In genomic region chrX:20143539-20143938, GRCh38 we compare ENCODE assay signal across 34 cellular contexts. TPM values are rescaled to one million over a fixed set of nuclear protein-coding genes. Genes with fewer than 3 reads are reported as not detected.
DNase-seq lines count a peak whose midpoint lies in the region; ATAC-seq, FAIRE-seq and TF ChIP-seq lines count a peak whose summit lies in the region.
"Had no signal": no experiment of that assay in that cellular context is flagged by ENCODE, and none has a peak within 500 bp of the region (broad histone marks: within the 10 kb centered on the region; RNA-seq: fewer than 3 reads in every experiment).

No MANE protein-coding gene starts in this region.

- TF ChIP-seq CTCF in NB4 (IDR thresholded peaks at IDR 0.05; ENCODE audit: low read depth, low read length) = peak; percentile 6
- TF ChIP-seq CTCF in K562 (IDR thresholded peaks at IDR 0.05 in 2 of 3, conservative IDR thresholded peaks at IDR 0.05 in 1 of 3; ENCODE audit: insufficient read depth in 2 of 3, low read depth in 1 of 3, low read length in 3 of 3) = no peak
- TF ChIP-seq CTCF in testis (IDR thresholded peaks at IDR 0.05) = no peak

- H3K27me3 ChIP-seq in K562 (ENCODE audit: control insufficient read depth in 2 of 2, insufficient read depth in 2 of 2, low read length in 2 of 2) (no peaks in the 10 kb centered on the region), testis (no peaks in the 10 kb centered on the region)
- H3K27me3 ChIP-seq: tibial artery had no signal

- peaks cover 4 to 19% of the 10 kb centered on the region in 2 experiments; a peak in 4 of 5 replicates for H3K4me1 ChIP-seq in K562 (replicated peaks in 1 of 2; ENCODE audit: control insufficient read depth in 2 of 2, insufficient read depth in 2 of 2, low read length in 2 of 2)
- no peaks in the 10 kb centered on the region for H3K4me1 ChIP-seq in testis

- in situ Hi-C loops in K562 (cut with MboI) = no loop called here

- intact Hi-C loops in K562 (cut with micrococcal nuclease) = loop anchor here (10.0 kb wide), 1 partner anchor 291 kb away; no protein-coding TSS in a partner anchor
- intact Hi-C loops in testis (cut with DNase I; ENCODE audit: low total_unique reads) = loop anchor here (5.0 kb wide), 1 partner anchor 124 kb away; the partner anchor contains the start of gene RPS6KA3

- H3K4me3 ChIP-seq in NB4 (ENCODE audit: low read depth, low read length) = no peak overlapping the region
- H3K4me3 ChIP-seq in K562 = no peak overlapping the region
- H3K4me3 ChIP-seq in testis = no peak overlapping the region
- H3K4me3 ChIP-seq: heart left ventricle, lower lobe of right lung, tibial artery had no signal

- no peak for TF ChIP-seq RAD21 in K562 (CRISPR knock-in tag; conservative IDR thresholded peaks at IDR 0.05 in 1 of 2, IDR thresholded peaks at IDR 0.05 in 1 of 2)

- POLR2A ChIA-PET in K562 (lab: Yijun Ruan, JAX) = interaction anchor here (1.2 kb wide), 2 partner anchors 16 to 29 kb away, joined by 3 read pairs; no protein-coding TSS in a partner anchor

- H3K9me1 ChIP-seq in K562 (ENCODE audit: control insufficient read depth, insufficient read depth, low read length) = no peaks in the 10 kb centered on the region

- H3K36me3 ChIP-seq in K562 (ENCODE audit: control insufficient read depth, insufficient read depth, low read length) (peaks cover 20% of the 10 kb centered on the region), testis (ENCODE audit: low read depth, missing control alignments) (no peaks in the 10 kb centered on the region)
- H3K36me3 ChIP-seq: tibial artery had no signal

- H3K9me3 Mint-ChIP-seq in activated T-cell treated with anti-CD3 and anti-CD28 coated beads, Interleukin-2, amount 50 U/mL, for 24 hours = no peaks in the 10 kb centered on the region
- H3K9me3 Mint-ChIP-seq in activated T-cell treated with anti-CD3 and anti-CD28 coated beads, Interleukin-2, amount 50 U/mL, for 4 hours = no peaks in the 10 kb centered on the region
- H3K9me3 Mint-ChIP-seq: activated naive CD8-positive, alpha-beta T cell treated with anti-CD3 and anti-CD28 coated beads, Interleukin-2, amount 10 ng/mL, durations not matched to agents 7 days and 5 days; CD4-positive, alpha-beta T cell; effector memory CD8-positive, alpha-beta T cell; HFFc6; stimulated activated naive CD8-positive, alpha-beta T cell treated with anti-CD3 and anti-CD28 coated beads, Interleukin-15, amount 100 ng/mL, for 72 hours; T-helper 2 cell treated with Interferon-gamma antibody and Interleukin-4, amounts not matched to agents 5 μg/mL and 100 μg/mL, for 36 hours had no signal

- 0 out of 4 replicates have a peak overlapping the region, but pooled peaks of 1 of the 2 experiments have one; percentile 62 for H3K9ac ChIP-seq in K562 (ENCODE audit: insufficient read depth in 1 of 2, low read depth in 2 of 2, low read length in 2 of 2)

- no peak for ATAC-seq in activated T-cell treated with anti-CD3 and anti-CD28 coated beads, Interleukin-2, amount 50 U/mL, for 4 hours
- no peak for ATAC-seq in K562
- ATAC-seq: activated CD8-positive, alpha-beta memory T cell treated with anti-CD3 and anti-CD28 coated beads, Interleukin-2, amount 10 ng/mL, durations not matched to agents 7 days and 5 days; effector memory CD8-positive, alpha-beta T cell; esophagus mucosa; heart left ventricle; lower lobe of right lung; stimulated activated naive CD8-positive, alpha-beta T cell treated with anti-CD3 and anti-CD28 coated beads, Interleukin-15, amount 100 ng/mL, for 72 hours had no signal

- H3K4me1 Mint-ChIP-seq in activated T-cell treated with anti-CD3 and anti-CD28 coated beads, Interleukin-2, amount 50 U/mL, for 24 hours (ENCODE audit: low read depth) = peaks cover 47% of the 10 kb centered on the region
- H3K4me1 Mint-ChIP-seq in activated T-cell treated with anti-CD3 and anti-CD28 coated beads, Interleukin-2, amount 50 U/mL, for 4 hours (ENCODE audit: low read depth) = peaks cover 29% of the 10 kb centered on the region

- H3K36me3 Mint-ChIP-seq in activated T-cell treated with anti-CD3 and anti-CD28 coated beads, Interleukin-2, amount 50 U/mL, for 24 hours (ENCODE audit: low read depth) = peaks cover 32% of the 10 kb centered on the region
- peaks cover 9% of the 10 kb centered on the region for H3K36me3 Mint-ChIP-seq in activated T-cell treated with anti-CD3 and anti-CD28 coated beads, Interleukin-2, amount 50 U/mL, for 4 hours (ENCODE audit: insufficient read depth)

- H3K27me3 Mint-ChIP-seq in activated T-cell treated with anti-CD3 and anti-CD28 coated beads, Interleukin-2, amount 50 U/mL, for 24 hours = peaks cover 11% of the 10 kb centered on the region
- H3K27me3 Mint-ChIP-seq in activated T-cell treated with anti-CD3 and anti-CD28 coated beads, Interleukin-2, amount 50 U/mL, for 4 hours (ENCODE audit: low read depth) = no peaks in the 10 kb centered on the region
- H3K27me3 Mint-ChIP-seq: activated CD8-positive, alpha-beta memory T cell treated with anti-CD3 and anti-CD28 coated beads, Interleukin-2, amount 10 ng/mL, durations not matched to agents 7 days and 5 days; activated naive CD8-positive, alpha-beta T cell treated with anti-CD3 and anti-CD28 coated beads, Interleukin-2, amount 10 ng/mL, durations not matched to agents 7 days and 5 days; CD4-positive, alpha-beta T cell; effector memory CD8-positive, alpha-beta T cell; stimulated activated naive CD8-positive, alpha-beta T cell treated with anti-CD3 and anti-CD28 coated beads, Interleukin-15, amount 100 ng/mL, for 72 hours had no signal

- peak overlapping the region; percentile 78 for H2AFZ ChIP-seq in K562 (ENCODE audit: low read depth, low read length)

- peaks cover 11% of the 10 kb centered on the region; the same call in 1 of the 2 replicates for H4K20me1 ChIP-seq in K562 (replicated peaks; ENCODE audit: control insufficient read depth, insufficient read depth, low read length)

- no peak overlapping the region for H3K4me3 Mint-ChIP-seq in activated T-cell treated with anti-CD3 and anti-CD28 coated beads, Interleukin-2, amount 50 U/mL, for 24 hours
- H3K4me3 Mint-ChIP-seq in activated T-cell treated with anti-CD3 and anti-CD28 coated beads, Interleukin-2, amount 50 U/mL, for 4 hours = no peak overlapping the region

- H3K27ac ChIP-seq in K562 (ENCODE audit: extremely low read depth, low read depth, low read length) (peak overlapping the region; percentile 89; the same call in 1 of the 3 replicates), testis (no peak overlapping the region)
- H3K27ac ChIP-seq: RWPE1, VCaP had no signal

- CTCF ChIA-PET in K562 (lab: Yijun Ruan, JAX; ENCODE audit: low intra/inter-chr PET ratio) = no interaction called here

- no peak for FAIRE-seq in K562 (lab: Jason Lieb, UNC)

- H3K9me3 ChIP-seq in K562 (replicated peaks; ENCODE audit: control insufficient read depth, insufficient read depth, low read depth, low read length) (no peaks in the 10 kb centered on the region), testis (no peaks in the 10 kb centered on the region)
- H3K9me3 ChIP-seq: heart left ventricle, lower lobe of right lung, tibial artery had no signal

- TF ChIP-seq POLR2A in NB4 (IDR thresholded peaks at IDR 0.05; ENCODE audit: extremely low read depth, insufficient read length) (no peak), K562 (conservative IDR thresholded peaks at IDR 0.05) (no peak), testis (IDR thresholded peaks at IDR 0.05) (no peak)

- peak overlapping the region; percentile 83; the same call in 1 of the 2 replicates for H3K4me2 ChIP-seq in K562 (ENCODE audit: insufficient read depth, low read length)

- WGBS in K562 (ENCODE audit: insufficient coverage, low coverage, missing lambda C conversion rate) = 75% methylated on average over 2 of the region's 2 CpGs
- 64 to 67% methylated on average over 2 of the region's 2 CpGs for WGBS in testis, 2 donors

- H3K27ac Mint-ChIP-seq in activated T-cell treated with anti-CD3 and anti-CD28 coated beads, Interleukin-2, amount 50 U/mL, for 24 hours = peak overlapping the region; percentile 40
- H3K27ac Mint-ChIP-seq: effector memory CD8-positive, alpha-beta T cell; nephron progenitor cell had no signal

- DNase-seq in DMS53 (lab: John Stamatoyannopoulos, UW) (peak; percentile 17), DMS53 treated with DMSO at 0.1 percent for 48 hours (lab: John Stamatoyannopoulos, UW; ENCODE audit: unreplicated experiment) (no peak), NB4 (ENCODE audit: low read depth) (peak; percentile 56), K562 (ENCODE audit: extremely low read depth in 1 of 4, low spot score in 3 of 4) (no peak), HT-29 (ENCODE audit: low spot score) (no peak), testis (no peak)
- DNase-seq in activated T-cell treated with anti-CD3 and anti-CD28 coated beads, Interleukin-2, amount 50 U/mL, for 24 hours = no peak
- no peak for DNase-seq in activated T-cell treated with anti-CD3 and anti-CD28 coated beads, Interleukin-2, amount 50 U/mL, for 4 hours
- DNase-seq: 8988T; activated CD8-positive, alpha-beta memory T cell treated with anti-CD3 and anti-CD28 coated beads, Interleukin-2, amount 10 ng/mL, durations not matched to agents 7 days and 5 days; activated naive CD8-positive, alpha-beta T cell treated with anti-CD3 and anti-CD28 coated beads, Interleukin-2, amount 10 ng/mL, durations not matched to agents 7 days and 5 days; caudate nucleus; CD4-positive, alpha-beta T cell; cortex of kidney; DMS153; effector memory CD8-positive, alpha-beta T cell; foreskin fibroblast; GOT3; heart left ventricle; HFFc6; Kasumi-1; kidney glomerular epithelial cell; lower lobe of right lung; NCI-H2081 treated with DMSO at 0.1 percent for 48 hours; NCI-H510A; nephron progenitor cell; stimulated activated naive CD8-positive, alpha-beta T cell treated with anti-CD3 and anti-CD28 coated beads, Interleukin-15, amount 100 ng/mL, for 72 hours; tibial artery had no signal

- TF ChIP-seq EP300 in K562 (IDR thresholded peaks at IDR 0.05; ENCODE audit: low read length) = no peak

- peaks cover 40% of the 10 kb centered on the region for H3K79me2 ChIP-seq in K562 (ENCODE audit: control insufficient read depth, insufficient read depth, low read length)

- BruUV-seq in K562 (replicated peaks; lab: Mats Ljungman, UMichigan) = no TSS peak

RNA-seq across cellular contexts. Expression of gene EIF1AX, which starts 1.9 kb away (rescaled TPM):
- 100 to 1,000 TPM; 209 to 326 (median 210) TPM for total RNA-seq in activated T-cell treated with anti-CD3 and anti-CD28 coated beads, Interleukin-2, amount 50 U/mL, for 4 hours
- total RNA-seq in K562 (2011; cell fraction: chromatin; rRNA removed; ENCODE audit: low replicate concordance) = 6.3 and 22.1 TPM in 2 replicates
- total RNA-seq in K562 (2011; cell fraction: nucleolus; rRNA removed) = 4.8 and 5.1 TPM in 2 replicates
- 13.7 and 29.4 TPM in 2 replicates for total RNA-seq in K562 (2011; cell fraction: nucleoplasm; rRNA removed)
- total RNA-seq in K562 (2014; rRNA removed) (61.1 and 62.5 TPM in 2 replicates), K562 (2014; rRNA removed; fragmentation: Illumina TruSeq; extraction: Trizol) (103 and 132 TPM in 2 replicates), K562 (2015; rRNA removed; fragmentation: Illumina TruSeq; extraction: Trizol) (69.7 and 73.5 TPM in 2 replicates), K562 (2021) (178 and 180 TPM in 2 replicates), testis (10 to 100 TPM; 26.9 to 27.6 TPM)
- polyA plus RNA-seq in K562 (2011; rRNA removed) (77.5 and 129 TPM in 2 replicates), K562 (2014; fragmentation: Illumina TruSeq; extraction: Trizol) (76.1 and 85.8 TPM in 2 replicates), K562 (2014; fragmentation: Nextera tagmentation; extraction: Ambion mirVana) (10 to 100 TPM; 54.2 to 56.4 TPM), K562 (2014; rRNA removed) (67.2 and 69.1 TPM in 2 replicates), testis (ENCODE audit: insufficient read depth, low read depth, low replicate concordance) (53.1 TPM)
- polyA plus RNA-seq in K562 (2011; cell fraction: cytosol; rRNA removed) = 7.7 and 19.4 TPM in 2 replicates
- polyA plus RNA-seq in K562 (2011; cell fraction: nucleus; rRNA removed) = 9.0 and 12.6 TPM in 2 replicates
- 69.2 and 125 TPM in 2 replicates for polyA plus RNA-seq in K562 (2012)
- 84.7 and 114 TPM in 2 replicates for polyA minus RNA-seq in K562 (2011; rRNA and poly(A)+ RNA removed)
- 71.8 and 79.8 TPM in 2 replicates for polyA minus RNA-seq in K562 (2011; cell fraction: cytosol; rRNA and poly(A)+ RNA removed)
- polyA minus RNA-seq in K562 (2011; cell fraction: nucleus; rRNA and poly(A)+ RNA removed) = 10.9 and 15.4 TPM in 2 replicates
- 45.2 and 45.8 TPM in 2 replicates for total RNA-seq in HT-29 (2014; rRNA removed; shearing (Covaris generic))

RNA-seq across cellular contexts. Expression of gene MAP7D2, which starts 26.8 kb away (rescaled TPM):
- total RNA-seq in activated T-cell treated with anti-CD3 and anti-CD28 coated beads, Interleukin-2, amount 50 U/mL, for 4 hours = 1 to 10 TPM in 1 of 3 donors, under 1 TPM in 2; 0.57 to 2.0 (median 0.66) TPM
- 0.11 TPM in 1 of 2 replicates, not detected in the other for total RNA-seq in K562 (2011; cell fraction: chromatin; rRNA removed; ENCODE audit: low replicate concordance)
- total RNA-seq in K562 (2011; cell fraction: nucleolus; rRNA removed) = not detected in 2 replicates
- not detected in 2 replicates for total RNA-seq in K562 (2011; cell fraction: nucleoplasm; rRNA removed)
- total RNA-seq in K562 (2014; rRNA removed) (not detected in 2 replicates), K562 (2014; rRNA removed; fragmentation: Illumina TruSeq; extraction: Trizol) (0.04 TPM in 1 of 2 replicates, not detected in the other), K562 (2015; rRNA removed; fragmentation: Illumina TruSeq; extraction: Trizol) (0.04 TPM in 1 of 2 replicates, not detected in the other), K562 (2021) (0.07 TPM in 1 of 2 replicates, not detected in the other), testis (10 to 100 TPM; 19.5 to 36.6 TPM)
- polyA plus RNA-seq in K562 (2011; rRNA removed) (0.04 TPM in 1 of 2 replicates, not detected in the other), K562 (2014; fragmentation: Illumina TruSeq; extraction: Trizol) (0.03 TPM in 1 of 2 replicates, not detected in the other), K562 (2014; fragmentation: Nextera tagmentation; extraction: Ambion mirVana) (under 1 TPM; 0.01 TPM), K562 (2014; rRNA removed) (not detected in 2 replicates), testis (ENCODE audit: insufficient read depth, low read depth, low replicate concordance) (37.9 TPM)
- 0.01 and 0.13 TPM in 2 replicates for polyA plus RNA-seq in K562 (2011; cell fraction: cytosol; rRNA removed)
- polyA plus RNA-seq in K562 (2011; cell fraction: nucleus; rRNA removed) = 0.03 and 0.11 TPM in 2 replicates
- 0.06 and 0.08 TPM in 2 replicates for polyA plus RNA-seq in K562 (2012)
- polyA minus RNA-seq in K562 (2011; rRNA and poly(A)+ RNA removed) = not detected in 2 replicates
- not detected in 2 replicates for polyA minus RNA-seq in K562 (2011; cell fraction: cytosol; rRNA and poly(A)+ RNA removed)
- not detected in 2 replicates for polyA minus RNA-seq in K562 (2011; cell fraction: nucleus; rRNA and poly(A)+ RNA removed)
- 0.03 TPM in 1 of 2 replicates, not detected in the other for total RNA-seq in HT-29 (2014; rRNA removed; shearing (Covaris generic))
- total RNA-seq: G401, skeletal muscle tissue had no signal

Comparison
In these comparisons a context has a peak if more than half of its experiments do, and no peak if none do; other contexts are left out.
1. DNase-seq: peak in DMS53 (single experiment) and NB4 (single experiment); none in DMS53 treated with DMSO at 0.1 percent for 48 hours (single experiment), activated T-cell treated with anti-CD3 and anti-CD28 coated beads, Interleukin-2, amount 50 U/mL, for 24 hours (single experiment), activated T-cell treated with anti-CD3 and anti-CD28 coated beads, Interleukin-2, amount 50 U/mL, for 4 hours (single experiment), K562 (0 of 4), HT-29 (single experiment) and testis (single experiment).
2. RNA of gene MAP7D2, which starts 26.8 kb away (total RNA-seq): 19.5 to 36.6 TPM in testis; 0.57 to 2.0 TPM in activated T-cell treated with anti-CD3 and anti-CD28 coated beads, Interleukin-2, amount 50 U/mL, for 4 hours, 0.03 TPM in HT-29 and 0.04 to 0.11 TPM in K562; every median in the first group is over 4 times any median in the second.